ENCODE assay signal across 1 cellular context in genomic region chr2:159285929-159286708, GRCh38.
TF ChIP-seq lines count a peak whose summit lies in the region.

A gene with protein sequence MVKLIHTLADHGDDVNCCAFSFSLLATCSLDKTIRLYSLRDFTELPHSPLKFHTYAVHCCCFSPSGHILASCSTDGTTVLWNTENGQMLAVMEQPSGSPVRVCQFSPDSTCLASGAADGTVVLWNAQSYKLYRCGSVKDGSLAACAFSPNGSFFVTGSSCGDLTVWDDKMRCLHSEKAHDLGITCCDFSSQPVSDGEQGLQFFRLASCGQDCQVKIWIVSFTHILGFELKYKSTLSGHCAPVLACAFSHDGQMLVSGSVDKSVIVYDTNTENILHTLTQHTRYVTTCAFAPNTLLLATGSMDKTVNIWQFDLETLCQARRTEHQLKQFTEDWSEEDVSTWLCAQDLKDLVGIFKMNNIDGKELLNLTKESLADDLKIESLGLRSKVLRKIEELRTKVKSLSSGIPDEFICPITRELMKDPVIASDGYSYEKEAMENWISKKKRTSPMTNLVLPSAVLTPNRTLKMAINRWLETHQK (minus strand): TSS chr2:159286703. CDS start chr2:159283069, 3,634 bp downstream.

TF ChIP-seq in HepG2, 621 proteins besides CTCF, POLR2A, EP300 and RAD21 (continued from another document and continues in another):
- TF ChIP-seq, protein P1, sequence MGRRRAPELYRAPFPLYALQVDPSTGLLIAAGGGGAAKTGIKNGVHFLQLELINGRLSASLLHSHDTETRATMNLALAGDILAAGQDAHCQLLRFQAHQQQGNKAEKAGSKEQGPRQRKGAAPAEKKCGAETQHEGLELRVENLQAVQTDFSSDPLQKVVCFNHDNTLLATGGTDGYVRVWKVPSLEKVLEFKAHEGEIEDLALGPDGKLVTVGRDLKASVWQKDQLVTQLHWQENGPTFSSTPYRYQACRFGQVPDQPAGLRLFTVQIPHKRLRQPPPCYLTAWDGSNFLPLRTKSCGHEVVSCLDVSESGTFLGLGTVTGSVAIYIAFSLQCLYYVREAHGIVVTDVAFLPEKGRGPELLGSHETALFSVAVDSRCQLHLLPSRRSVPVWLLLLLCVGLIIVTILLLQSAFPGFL (CRISPR knock-in tag; IDR thresholded peaks at IDR 0.05), result peak; percentile 91; the same call in 1 of the 2 replicates
- TF ChIP-seq GMEB2 (CRISPR knock-in tag; IDR thresholded peaks at IDR 0.05; ENCODE audit: low read depth) (no peak), CAMTA2 (CRISPR knock-in tag; IDR thresholded peaks at IDR 0.05; ENCODE audit: borderline replicate concordance) (no peak), PCBP1 (IDR thresholded peaks at IDR 0.05; ENCODE audit: borderline replicate concordance, low read depth, low read length) (no peak), SNAPC2 (CRISPR knock-in tag; IDR thresholded peaks at IDR 0.05) (0 out of 2 replicates have a peak, but pooled peaks have one; percentile 55), TAF1 (CRISPR knock-in tag; IDR thresholded peaks at IDR 0.05) (0 out of 2 replicates have a peak, but pooled peaks have one; percentile 38), SMAD9 (CRISPR knock-in tag; IDR thresholded peaks at IDR 0.05) (no peak), IKZF1 (IDR thresholded peaks at IDR 0.05) (no peak), ZNF282 (IDR thresholded peaks at IDR 0.05; ENCODE audit: partially characterized antibody) (no peak), ZBTB8A (CRISPR knock-in tag; IDR thresholded peaks at IDR 0.05; ENCODE audit: borderline replicate concordance, low read depth) (no peak), ZFYVE20 (CRISPR knock-in tag; IDR thresholded peaks at IDR 0.05; ENCODE audit: borderline replicate concordance, low read depth) (no peak; the same call in 1 of the 2 replicates), ZNF761 (CRISPR knock-in tag; conservative IDR thresholded peaks at IDR 0.05) (peak; percentile 82; the same call in 1 of the 2 replicates), HDAC1 (CRISPR knock-in tag; IDR thresholded peaks at IDR 0.05) (peak; percentile 64), GATA4 (IDR thresholded peaks at IDR 0.05; ENCODE audit: borderline replicate concordance, low read depth) (0 out of 2 replicates have a peak, but pooled peaks have one; percentile 14), ZBTB20 (CRISPR knock-in tag; IDR thresholded peaks at IDR 0.05; ENCODE audit: borderline replicate concordance, low read depth) (peak; percentile 76), ZNF547 (CRISPR knock-in tag; IDR thresholded peaks at IDR 0.05) (peak; percentile 99), PITX1 (CRISPR knock-in tag; IDR thresholded peaks at IDR 0.05) (0 out of 2 replicates have a peak, but pooled peaks have one; percentile 36), TBX2 (CRISPR knock-in tag; IDR thresholded peaks at IDR 0.05; ENCODE audit: borderline replicate concordance) (peak; percentile 68), ZNF441 (CRISPR knock-in tag; IDR thresholded peaks at IDR 0.05; ENCODE audit: borderline replicate concordance) (peak; percentile 87), SP1 (IDR thresholded peaks at IDR 0.05) (no peak), SP1 (CRISPR knock-in tag; IDR thresholded peaks at IDR 0.05) (peak; percentile 46), ATF7-NPFF (CRISPR knock-in tag; IDR thresholded peaks at IDR 0.05; ENCODE audit: low read depth) (peak; percentile 98), HHEX (CRISPR knock-in tag; IDR thresholded peaks at IDR 0.05) (no peak), ZNF546 (CRISPR knock-in tag; conservative IDR thresholded peaks at IDR 0.05) (peak; percentile 99), ZNF44 (CRISPR knock-in tag; IDR thresholded peaks at IDR 0.05) (no peak), RBFOX2 (IDR thresholded peaks at IDR 0.05; ENCODE audit: low read depth, low read length) (no peak), ZNF253 (CRISPR knock-in tag; IDR thresholded peaks at IDR 0.05; ENCODE audit: borderline replicate concordance) (peak; percentile 98), ZNF703 (CRISPR knock-in tag; IDR thresholded peaks at IDR 0.05; ENCODE audit: borderline replicate concordance) (peak; percentile 62; the same call in 1 of the 2 replicates), ZBTB43 (CRISPR knock-in tag; conservative IDR thresholded peaks at IDR 0.05) (peak; percentile 95), TOE1 (CRISPR knock-in tag; IDR thresholded peaks at IDR 0.05) (no peak), FOXA3 (CRISPR knock-in tag; IDR thresholded peaks at IDR 0.05) (0 out of 2 replicates have a peak, but pooled peaks have one; percentile 27), ZNF788 (CRISPR knock-in tag; IDR thresholded peaks at IDR 0.05; ENCODE audit: borderline replicate concordance) (peak; percentile 17; the same call in 1 of the 2 replicates), ZNF773 (CRISPR knock-in tag; IDR thresholded peaks at IDR 0.05; ENCODE audit: borderline replicate concordance) (peak; percentile 97), HNRNPH1 (optimal IDR thresholded peaks at IDR 0.05; ENCODE audit: low read depth, low read length) (no peak), ZNF558 (CRISPR knock-in tag; IDR thresholded peaks at IDR 0.05; ENCODE audit: borderline replicate concordance) (no peak; the same call in 1 of the 2 replicates), TRIM24 (CRISPR knock-in tag; IDR thresholded peaks at IDR 0.05) (no peak), CBX2 (IDR thresholded peaks at IDR 0.05; ENCODE audit: low read depth, low read length) (no peak), CBX2 (CRISPR knock-in tag; IDR thresholded peaks at IDR 0.05; ENCODE audit: low read depth) (peak; percentile 93; the same call in 1 of the 2 replicates), NFIC (IDR thresholded peaks at IDR 0.05; ENCODE audit: low read length) (no peak), ATM (IDR thresholded peaks at IDR 0.05; ENCODE audit: borderline replicate concordance) (no peak), FOXP4 (CRISPR knock-in tag; IDR thresholded peaks at IDR 0.05) (peak; percentile 44; the same call in 1 of the 2 replicates)
- TF ChIP-seq, protein P2, sequence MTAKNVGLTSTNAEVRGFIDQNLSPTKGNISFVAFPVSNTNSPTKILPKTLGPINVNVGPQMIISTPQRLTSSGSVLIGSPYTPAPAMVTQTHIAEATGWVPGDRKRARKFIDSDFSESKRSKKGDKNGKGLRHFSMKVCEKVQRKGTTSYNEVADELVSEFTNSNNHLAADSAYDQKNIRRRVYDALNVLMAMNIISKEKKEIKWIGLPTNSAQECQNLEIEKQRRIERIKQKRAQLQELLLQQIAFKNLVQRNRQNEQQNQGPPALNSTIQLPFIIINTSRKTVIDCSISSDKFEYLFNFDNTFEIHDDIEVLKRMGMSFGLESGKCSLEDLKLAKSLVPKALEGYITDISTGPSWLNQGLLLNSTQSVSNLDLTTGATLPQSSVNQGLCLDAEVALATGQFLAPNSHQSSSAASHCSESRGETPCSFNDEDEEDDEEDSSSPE (CRISPR knock-in tag; IDR thresholded peaks at IDR 0.05), result peak; percentile 89
- TF ChIP-seq, protein P3, sequence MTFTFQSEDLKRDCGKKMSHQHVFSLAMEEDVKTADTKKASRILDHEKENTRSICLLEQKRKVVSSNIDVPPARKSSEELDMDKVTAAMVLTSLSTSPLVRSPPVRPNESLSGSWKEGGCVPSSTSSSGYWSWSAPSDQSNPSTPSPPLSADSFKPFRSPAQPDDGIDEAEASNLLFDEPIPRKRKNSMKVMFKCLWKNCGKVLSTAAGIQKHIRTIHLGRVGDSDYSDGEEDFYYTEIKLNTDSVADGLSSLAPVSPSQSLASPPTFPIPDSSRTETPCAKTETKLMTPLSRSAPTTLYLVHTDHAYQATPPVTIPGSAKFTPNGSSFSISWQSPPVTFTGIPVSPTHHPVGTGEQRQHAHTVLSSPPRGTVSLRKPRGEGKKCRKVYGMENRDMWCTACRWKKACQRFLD (CRISPR knock-in tag; IDR thresholded peaks at IDR 0.05; ENCODE audit: borderline replicate concordance), result peak; percentile 96
- TF ChIP-seq, protein P4, sequence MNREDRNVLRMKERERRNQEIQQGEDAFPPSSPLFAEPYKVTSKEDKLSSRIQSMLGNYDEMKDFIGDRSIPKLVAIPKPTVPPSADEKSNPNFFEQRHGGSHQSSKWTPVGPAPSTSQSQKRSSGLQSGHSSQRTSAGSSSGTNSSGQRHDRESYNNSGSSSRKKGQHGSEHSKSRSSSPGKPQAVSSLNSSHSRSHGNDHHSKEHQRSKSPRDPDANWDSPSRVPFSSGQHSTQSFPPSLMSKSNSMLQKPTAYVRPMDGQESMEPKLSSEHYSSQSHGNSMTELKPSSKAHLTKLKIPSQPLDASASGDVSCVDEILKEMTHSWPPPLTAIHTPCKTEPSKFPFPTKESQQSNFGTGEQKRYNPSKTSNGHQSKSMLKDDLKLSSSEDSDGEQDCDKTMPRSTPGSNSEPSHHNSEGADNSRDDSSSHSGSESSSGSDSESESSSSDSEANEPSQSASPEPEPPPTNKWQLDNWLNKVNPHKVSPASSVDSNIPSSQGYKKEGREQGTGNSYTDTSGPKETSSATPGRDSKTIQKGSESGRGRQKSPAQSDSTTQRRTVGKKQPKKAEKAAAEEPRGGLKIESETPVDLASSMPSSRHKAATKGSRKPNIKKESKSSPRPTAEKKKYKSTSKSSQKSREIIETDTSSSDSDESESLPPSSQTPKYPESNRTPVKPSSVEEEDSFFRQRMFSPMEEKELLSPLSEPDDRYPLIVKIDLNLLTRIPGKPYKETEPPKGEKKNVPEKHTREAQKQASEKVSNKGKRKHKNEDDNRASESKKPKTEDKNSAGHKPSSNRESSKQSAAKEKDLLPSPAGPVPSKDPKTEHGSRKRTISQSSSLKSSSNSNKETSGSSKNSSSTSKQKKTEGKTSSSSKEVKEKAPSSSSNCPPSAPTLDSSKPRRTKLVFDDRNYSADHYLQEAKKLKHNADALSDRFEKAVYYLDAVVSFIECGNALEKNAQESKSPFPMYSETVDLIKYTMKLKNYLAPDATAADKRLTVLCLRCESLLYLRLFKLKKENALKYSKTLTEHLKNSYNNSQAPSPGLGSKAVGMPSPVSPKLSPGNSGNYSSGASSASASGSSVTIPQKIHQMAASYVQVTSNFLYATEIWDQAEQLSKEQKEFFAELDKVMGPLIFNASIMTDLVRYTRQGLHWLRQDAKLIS (CRISPR knock-in tag; IDR thresholded peaks at IDR 0.05), result 0 out of 2 replicates have a peak, but pooled peaks have one; percentile 58
- TF ChIP-seq, protein P5, sequence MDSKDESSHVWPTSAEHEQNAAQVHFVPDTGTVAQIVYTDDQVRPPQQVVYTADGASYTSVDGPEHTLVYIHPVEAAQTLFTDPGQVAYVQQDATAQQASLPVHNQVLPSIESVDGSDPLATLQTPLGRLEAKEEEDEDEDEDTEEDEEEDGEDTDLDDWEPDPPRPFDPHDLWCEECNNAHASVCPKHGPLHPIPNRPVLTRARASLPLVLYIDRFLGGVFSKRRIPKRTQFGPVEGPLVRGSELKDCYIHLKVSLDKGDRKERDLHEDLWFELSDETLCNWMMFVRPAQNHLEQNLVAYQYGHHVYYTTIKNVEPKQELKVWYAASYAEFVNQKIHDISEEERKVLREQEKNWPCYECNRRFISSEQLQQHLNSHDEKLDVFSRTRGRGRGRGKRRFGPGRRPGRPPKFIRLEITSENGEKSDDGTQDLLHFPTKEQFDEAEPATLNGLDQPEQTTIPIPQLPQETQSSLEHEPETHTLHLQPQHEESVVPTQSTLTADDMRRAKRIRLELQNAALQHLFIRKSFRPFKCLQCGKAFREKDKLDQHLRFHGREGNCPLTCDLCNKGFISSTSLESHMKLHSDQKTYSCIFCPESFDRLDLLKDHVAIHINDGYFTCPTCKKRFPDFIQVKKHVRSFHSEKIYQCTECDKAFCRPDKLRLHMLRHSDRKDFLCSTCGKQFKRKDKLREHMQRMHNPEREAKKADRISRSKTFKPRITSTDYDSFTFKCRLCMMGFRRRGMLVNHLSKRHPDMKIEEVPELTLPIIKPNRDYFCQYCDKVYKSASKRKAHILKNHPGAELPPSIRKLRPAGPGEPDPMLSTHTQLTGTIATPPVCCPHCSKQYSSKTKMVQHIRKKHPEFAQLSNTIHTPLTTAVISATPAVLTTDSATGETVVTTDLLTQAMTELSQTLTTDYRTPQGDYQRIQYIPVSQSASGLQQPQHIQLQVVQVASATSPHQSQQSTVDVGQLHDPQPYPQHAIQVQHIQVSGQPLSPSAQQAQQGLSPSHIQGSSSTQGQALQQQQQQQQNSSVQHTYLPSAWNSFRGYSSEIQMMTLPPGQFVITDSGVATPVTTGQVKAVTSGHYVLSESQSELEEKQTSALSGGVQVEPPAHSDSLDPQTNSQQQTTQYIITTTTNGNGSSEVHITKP (CRISPR knock-in tag; IDR thresholded peaks at IDR 0.05; ENCODE audit: low read depth), result no peak
- TF ChIP-seq, protein P6, sequence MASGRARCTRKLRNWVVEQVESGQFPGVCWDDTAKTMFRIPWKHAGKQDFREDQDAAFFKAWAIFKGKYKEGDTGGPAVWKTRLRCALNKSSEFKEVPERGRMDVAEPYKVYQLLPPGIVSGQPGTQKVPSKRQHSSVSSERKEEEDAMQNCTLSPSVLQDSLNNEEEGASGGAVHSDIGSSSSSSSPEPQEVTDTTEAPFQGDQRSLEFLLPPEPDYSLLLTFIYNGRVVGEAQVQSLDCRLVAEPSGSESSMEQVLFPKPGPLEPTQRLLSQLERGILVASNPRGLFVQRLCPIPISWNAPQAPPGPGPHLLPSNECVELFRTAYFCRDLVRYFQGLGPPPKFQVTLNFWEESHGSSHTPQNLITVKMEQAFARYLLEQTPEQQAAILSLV (CRISPR knock-in tag; IDR thresholded peaks at IDR 0.05; ENCODE audit: borderline replicate concordance), result peak; percentile 62; the same call in 1 of the 2 replicates
